Comparison of ENCODE assay signal across 8 cellular contexts in genomic region chr18:76823166-76823539, GRCh38. TPM values are rescaled to one million over a fixed set of nuclear protein-coding genes. Genes with fewer than 3 reads are reported as not detected.
DNase-seq lines count a peak whose midpoint lies in the region; ATAC-seq, FAIRE-seq and TF ChIP-seq lines count a peak whose summit lies in the region.

No MANE protein-coding gene starts in this region.

- TF ChIP-seq RAD21 in H1 (IDR thresholded peaks at IDR 0.05 in 1 of 2, conservative IDR thresholded peaks at IDR 0.05 in 1 of 2; ENCODE audit: low read depth in 2 of 2, low read length in 2 of 2): no peak

- H2BK15ac ChIP-seq in H1 (ENCODE audit: low read length): no peak overlapping the region

- H3K9ac ChIP-seq in BLaER1 treated with 17β-estradiol and CSF1 and Interleukin-3, amounts not matched to agents 10 nM and 100 nM: peak overlapping the region; percentile 94 to 100 (median 99)
- peak overlapping the region; percentile 38 to 89 (median 74); a peak in 6 of 7 replicates for H3K9ac ChIP-seq in H1 (replicated peaks in 1 of 4; ENCODE audit: extremely low read depth in 1 of 4, low read depth in 3 of 4, low read length in 3 of 4)

- H2BK5ac ChIP-seq in H1 (ENCODE audit: low read depth, low read length): no peak overlapping the region

- POLR2A ChIA-PET in H1 (lab: Charles Lee; ENCODE audit: partially characterized antibody): interaction anchor here (0.7 to 1.6 kb wide), 5 partner anchors 17 to 81 kb away, joined by 3 to 14 read pairs (median 3); no protein-coding TSS in a partner anchor

- no peak overlapping the region for H2AFZ ChIP-seq in H1 (ENCODE audit: low read length)

- peak overlapping the region; percentile 90 for H3K56ac ChIP-seq in H1 (replicated peaks; ENCODE audit: insufficient read length, low read depth, low read length)

- TF ChIP-seq CTCF in NB4 (IDR thresholded peaks at IDR 0.05; ENCODE audit: low read depth, low read length) (no peak), H1 (IDR thresholded peaks at IDR 0.05; ENCODE audit: control extremely low read depth in 1 of 3, insufficient read depth in 1 of 3, low read depth in 1 of 3, low read length in 3 of 3) (no peak), nephron (IDR thresholded peaks at IDR 0.05; ENCODE audit: unreplicated experiment in 3 of 3) (no peak)

- peak overlapping the region; percentile 71 to 94 (median 81) for H3K4me2 ChIP-seq in BLaER1 treated with 17β-estradiol and CSF1 and Interleukin-3, amounts not matched to agents 10 nM and 100 nM
- H3K4me2 ChIP-seq in H1 (ENCODE audit: insufficient read depth in 1 of 2, low read depth in 2 of 2, low read length in 2 of 2): peak overlapping the region; percentile 55 to 77

- no peak overlapping the region for H2BK20ac ChIP-seq in H1 (ENCODE audit: low read length)

- no peak overlapping the region for H2BK120ac ChIP-seq in H1 (replicated peaks; ENCODE audit: low read depth, low read length)

- 17% methylated on average over 10 of the region's 25 CpGs; no CpG with 5 or more reads in 1 of the 2 experiments for WGBS in H1 (ENCODE audit: extremely low coverage in 1 of 2, insufficient coverage in 1 of 2, insufficient read length in 1 of 2, insufficient replicate concordance in 2 of 2, low coverage in 1 of 2, low lambda C conversion rate in 2 of 2, missing lambda C conversion rate in 1 of 2), 2 experiments

- no peaks in the 10 kb centered on the region for H3K27me3 Mint-ChIP-seq in nephron (ENCODE audit: low read depth)

- peak overlapping the region; percentile 96 for H4K91ac ChIP-seq in H1 (replicated peaks; ENCODE audit: insufficient read length, low read length)

- peak overlapping the region; percentile 93 for H4K8ac ChIP-seq in H1 (ENCODE audit: extremely low read depth, insufficient read depth, low read length)

- peak overlapping the region; percentile 38 for H3K18ac ChIP-seq in H1 (ENCODE audit: extremely low read depth, low read length)

- peaks cover 36% of the 10 kb centered on the region for H3K4me1 Mint-ChIP-seq in nephron

- H3K23me2 ChIP-seq in H1 (ENCODE audit: low read depth, low read length): peaks cover 10% of the 10 kb centered on the region; the same call in 1 of the 2 replicates

- TF ChIP-seq POLR2A in NB4 (IDR thresholded peaks at IDR 0.05; ENCODE audit: extremely low read depth, insufficient read length) (no peak), H1 (IDR thresholded peaks at IDR 0.05; ENCODE audit: control extremely low read depth in 1 of 2, low read depth in 2 of 2, low read length in 2 of 2) (no peak)

- DNase-seq in NB4 (ENCODE audit: low read depth) (no peak), H1 (ENCODE audit: low read depth in 1 of 2, low spot score in 2 of 2) (peak in 1 of 2 experiments; percentile 49)

- H3K36me3 Mint-ChIP-seq in nephron (ENCODE audit: low read depth): peaks cover 14% of the 10 kb centered on the region

- peak overlapping the region; percentile 73 to 96 (median 80) for H3K4me3 ChIP-seq in BLaER1 treated with 17β-estradiol and CSF1 and Interleukin-3, amounts not matched to agents 10 nM and 100 nM
- peak overlapping the region; percentile 78 for H3K4me3 ChIP-seq in NB4 (ENCODE audit: low read depth, low read length)
- peak overlapping the region; percentile 66 to 99 (median 79) for H3K4me3 ChIP-seq in H1 (ENCODE audit: extremely low read depth in 1 of 4, insufficient read depth in 2 of 4, low read depth in 3 of 4, low read length in 4 of 4)

- no peaks in the 10 kb centered on the region for H3K9me3 Mint-ChIP-seq in nephron

- H3K4ac ChIP-seq in H1 (replicated peaks; ENCODE audit: insufficient read length, low read depth, low read length): peak overlapping the region; percentile 91

- H3K79me1 ChIP-seq in H1 (ENCODE audit: low read depth, low read length): no peaks in the 10 kb centered on the region; the same call in 1 of the 2 replicates

- H3K27ac Mint-ChIP-seq in nephron: peak overlapping the region; percentile 94 to 96 (median 96)

- no peak overlapping the region for H2AK5ac ChIP-seq in H1 (ENCODE audit: low read depth, low read length)

- FAIRE-seq in H1 (lab: Jason Lieb, UNC): no peak

- H3K4me1 ChIP-seq in BLaER1 treated with 17β-estradiol and CSF1 and Interleukin-3, amounts not matched to agents 10 nM and 100 nM: peaks cover 26 to 48% (median 31%) of the 10 kb centered on the region in 10 experiments
- peaks cover 0 to 3% (median 1%) of the 10 kb centered on the region in 4 experiments; a peak in 4 of 7 replicates for H3K4me1 ChIP-seq in H1 (replicated peaks in 1 of 4; ENCODE audit: control insufficient read depth in 3 of 4, insufficient read depth in 4 of 4, low read length in 3 of 4)

- CTCF ChIA-PET in H1 (lab: Charles Lee; ENCODE audit: partially characterized antibody): interaction anchor here (1.1 to 2.4 kb wide), 3 partner anchors 21 to 503 kb away, joined by 3 to 20 read pairs (median 5); no protein-coding TSS in a partner anchor

- no peak for TF ChIP-seq EP300 in H1 (IDR thresholded peaks at IDR 0.05; ENCODE audit: borderline replicate concordance in 1 of 2, low read depth in 2 of 2, low read length in 2 of 2)

- H3K27ac ChIP-seq in BLaER1 treated with 17β-estradiol and CSF1 and Interleukin-3, amounts not matched to agents 10 nM and 100 nM: peak overlapping the region; percentile 96 to 100 (median 98)
- H3K27ac ChIP-seq in H1 (ENCODE audit: low read depth, low read length): 0 out of 2 replicates have a peak overlapping the region, but pooled peaks have one; percentile 59

- H3K79me2 ChIP-seq in H1 (ENCODE audit: control insufficient read depth in 1 of 2, insufficient read depth in 2 of 2, low read length in 2 of 2): peaks cover 0 to 53% of the 10 kb centered on the region in 2 experiments; a peak in 2 of 4 replicates

- no peak overlapping the region for H3K14ac ChIP-seq in H1 (ENCODE audit: insufficient read length)

- peaks cover 0 to 16% (median 8%) of the 10 kb centered on the region in 11 experiments; a peak in 11 of 22 replicates for H3K36me3 ChIP-seq in BLaER1 treated with 17β-estradiol and CSF1 and Interleukin-3, amounts not matched to agents 10 nM and 100 nM
- H3K36me3 ChIP-seq in H1 (ENCODE audit: control insufficient read depth in 2 of 4, insufficient read depth in 4 of 4, low read length in 3 of 4): peaks cover 0 to 3% (median 0%) of the 10 kb centered on the region in 4 experiments; a peak in 1 of 8 replicates

- no peak overlapping the region for H3K23ac ChIP-seq in H1 (ENCODE audit: insufficient read length)

- H3K4me3 Mint-ChIP-seq in nephron: peak overlapping the region; percentile 85 to 94 (median 94)

- peak overlapping the region; percentile 63 for H4K5ac ChIP-seq in H1 (ENCODE audit: insufficient read length, low read depth, low read length)

- H2BK12ac ChIP-seq in H1 (ENCODE audit: low read depth, low read length): 0 out of 2 replicates have a peak overlapping the region, but pooled peaks have one; percentile 50

- no peaks in the 10 kb centered on the region for H3K9me3 ChIP-seq in BLaER1 treated with 17β-estradiol and CSF1 and Interleukin-3, amounts not matched to agents 10 nM and 100 nM (replicated peaks in 1 of 11)
- no peaks in the 10 kb centered on the region for H3K9me3 ChIP-seq in H1 (ENCODE audit: insufficient read depth in 2 of 2, low read depth in 1 of 2, low read length in 1 of 2)

- H3K27me3 ChIP-seq in BLaER1 treated with 17β-estradiol and CSF1 and Interleukin-3, amounts not matched to agents 10 nM and 100 nM: no peaks in the 10 kb centered on the region
- H3K27me3 ChIP-seq in H1 (replicated peaks in 1 of 4; ENCODE audit: control insufficient read depth in 3 of 4, extremely low read depth in 1 of 4, insufficient read depth in 3 of 4, low read length in 3 of 4): no peaks in the 10 kb centered on the region

- peaks cover 0 to 42% (median 12%) of the 10 kb centered on the region in 11 experiments; a peak in 15 of 22 replicates for H4K20me1 ChIP-seq in BLaER1 treated with 17β-estradiol and CSF1 and Interleukin-3, amounts not matched to agents 10 nM and 100 nM
- peaks cover 0 to 2% of the 10 kb centered on the region in 2 experiments for H4K20me1 ChIP-seq in H1 (replicated peaks in 1 of 2; ENCODE audit: control insufficient read depth in 1 of 2, insufficient read depth in 2 of 2, low read length in 2 of 2)

- ATAC-seq in GM21619 (IDR thresholded peaks at IDR 0.05; ENCODE audit: unreplicated experiment): no peak
- no peak for ATAC-seq in HG02885 (IDR thresholded peaks at IDR 0.05; ENCODE audit: poor library complexity, unreplicated experiment)
- no peak for ATAC-seq in GM21576 (IDR thresholded peaks at IDR 0.05; ENCODE audit: unreplicated experiment)
- no peak for ATAC-seq in HG02852 (IDR thresholded peaks at IDR 0.05; ENCODE audit: unreplicated experiment)

TF ChIP-seq in H1, 55 proteins besides CTCF, POLR2A, EP300 and RAD21:
- peak; percentile 90 for TF ChIP-seq KDM1A (IDR thresholded peaks at IDR 0.05; ENCODE audit: borderline replicate concordance, low read length)
- TF ChIP-seq KDM4A (IDR thresholded peaks at IDR 0.05; ENCODE audit: low read depth, low read length, severe bottlenecking): peak; percentile 67
- TF ChIP-seq CEBPB (IDR thresholded peaks at IDR 0.05; ENCODE audit: low read depth, low read length): no peak

RNA-seq across cellular contexts. Expression of gene ZNF236, which starts 0.8 kb away (rescaled TPM):
- total RNA-seq in H1 (2021; fragmentation: NEBNext Ultra II Directional; extraction: Animal tissue kit (Norgen Biotek cat#: 25700)): 14.2 and 14.5 TPM in 2 replicates
- polyA plus RNA-seq in H1 (2011; rRNA removed): 6.7 and 8.3 TPM in 2 replicates
- 7.4 TPM for polyA plus RNA-seq in H1 (2011; cell fraction: cytosol; rRNA removed)
- 34.9 TPM for polyA plus RNA-seq in H1 (2011; cell fraction: nucleus; rRNA removed)
- 4.6 to 5.7 TPM (median 5.3 TPM) in 4 replicates for polyA plus RNA-seq in H1 (2012, experiment 1 of 2)
- polyA plus RNA-seq in H1 (2012, experiment 2 of 2): 0.30 TPM
- 7.3 TPM for polyA plus RNA-seq in H1 (2013, experiment 1 of 2)
- polyA plus RNA-seq in H1 (2013, experiment 2 of 2): 7.3 TPM
- 27.2 and 45.7 TPM in 2 replicates for polyA minus RNA-seq in H1 (2011; rRNA and poly(A)+ RNA removed)
- 10.1 TPM for polyA minus RNA-seq in H1 (2011; cell fraction: cytosol; rRNA and poly(A)+ RNA removed)
- 81.8 TPM for polyA minus RNA-seq in H1 (2011; cell fraction: nucleus; rRNA and poly(A)+ RNA removed)
